In genomic region chr2:151560289-151560688, GRCh38 we compare ENCODE assay signal across 15 cellular contexts.
DNase-seq lines count a peak whose midpoint lies in the region; ATAC-seq and TF ChIP-seq lines count a peak whose summit lies in the region.
"Had no signal": no experiment of that assay in that cellular context is flagged by ENCODE, and none has a peak within 500 bp of the region (broad histone marks: within the 10 kb centered on the region; RNA-seq: fewer than 3 reads in every experiment).

No MANE protein-coding gene starts in this region.

- no peak overlapping the region for H3K27ac ChIP-seq in RWPE1
- no peak overlapping the region for H3K27ac ChIP-seq in coronary artery

- peak; percentile 81 for DNase-seq in G401 (ENCODE audit: low spot score)
- peak; percentile 11 for DNase-seq in RWPE1 (ENCODE audit: low spot score)
- peak; percentile 31 for DNase-seq in fibroblast of the aortic adventitia (ENCODE audit: low read depth)
- no peak for DNase-seq in omental fat pad (ENCODE audit: low spot score)
- no peak for DNase-seq in DMS114 treated with DMSO at 0.1 percent for 48 hours (lab: John Stamatoyannopoulos, UW; ENCODE audit: unreplicated experiment)
- no peak for DNase-seq in coronary artery (ENCODE audit: low spot score)
- DNase-seq: activated CD4-positive, alpha-beta T cell treated with anti-CD3 and anti-CD28 coated beads, Interleukin-2, amount 10 ng/mL, durations not matched to agents 24 days and 14 days; activated naive CD4-positive, alpha-beta T cell; DMS79; effector memory CD4-positive, alpha-beta T cell; H7; NCI-H146; SHP77 had no signal

- no peak for TF ChIP-seq CTCF in RWPE1 (conservative IDR thresholded peaks at IDR 0.05; ENCODE audit: low read depth)
- no peak for TF ChIP-seq CTCF in fibroblast of the aortic adventitia (IDR thresholded peaks at IDR 0.05; ENCODE audit: insufficient read depth, low read length)
- no peak for TF ChIP-seq CTCF in omental fat pad (IDR thresholded peaks at IDR 0.05)
- no peak for TF ChIP-seq CTCF in coronary artery (IDR thresholded peaks at IDR 0.05)

- H3K4me3 ChIP-seq in fibroblast of the aortic adventitia (ENCODE audit: low read depth, low read length) (no peak overlapping the region), coronary artery (no peak overlapping the region)

- ATAC-seq in omental fat pad (ENCODE audit: low FRiP score) (peak; percentile 94), GM21529 (IDR thresholded peaks at IDR 0.05; ENCODE audit: unreplicated experiment) (no peak), GM18511 (IDR thresholded peaks at IDR 0.05; ENCODE audit: unreplicated experiment) (no peak)

- CTCF ChIA-PET in RWPE1 (lab: Yijun Ruan, JAX) = interaction anchor here (0.6 kb wide), 1 partner anchor 1155 kb away, joined by 3 read pairs; no protein-coding TSS in a partner anchor

- in situ Hi-C loops in G401 (cut with HindIII; ENCODE audit: low sequenced_read_pairs) = no loop called here

- POLR2A ChIA-PET in RWPE1 (lab: Yijun Ruan, JAX; ENCODE audit: low non-redundant PET) = no interaction called here

Comparison
In these comparisons a context has a peak if more than half of its experiments do, and no peak if none do; other contexts are left out.
1. DNase-seq: peak in G401 (single experiment), RWPE1 (single experiment) and fibroblast of the aortic adventitia (single experiment); none in omental fat pad (single experiment), DMS114 treated with DMSO at 0.1 percent for 48 hours (single experiment) and coronary artery (single experiment).